22 cellular contexts compared by ENCODE assay signal in genomic region chr9:800561-800960, GRCh38. TPM values are rescaled to one million over a fixed set of nuclear protein-coding genes. Genes with fewer than 3 reads are reported as not detected.
DNase-seq lines count a peak whose midpoint lies in the region; ATAC-seq, FAIRE-seq and TF ChIP-seq lines count a peak whose summit lies in the region.
"Had no signal": no experiment of that assay in that cellular context is flagged by ENCODE, and none has a peak within 500 bp of the region (broad histone marks: within the 10 kb centered on the region; RNA-seq: fewer than 3 reads in every experiment).

No MANE protein-coding gene starts in this region.

- TF ChIP-seq POLR2A in IMR-90 (IDR thresholded peaks at IDR 0.05; ENCODE audit: low read depth, low read length) = no peak
- no peak for TF ChIP-seq POLR2A in GM12891 (IDR thresholded peaks at IDR 0.05; ENCODE audit: low read depth, low read length)

- no peaks in the 10 kb centered on the region for H3K27me3 ChIP-seq in IMR-90 (ENCODE audit: control insufficient read depth, insufficient read depth, low read length)

- dilution Hi-C loops in IMR-90 (cut with HindIII; ENCODE audit: low sequenced_read_pairs, unreplicated experiment) = no loop called here

- in situ Hi-C loops in IMR-90 (cut with MboI; ENCODE audit: low sequenced_read_pairs) = no loop called here

- H4K20me1 ChIP-seq in IMR-90 (ENCODE audit: insufficient read depth, low read length) = no peaks in the 10 kb centered on the region

- H3K23ac ChIP-seq in IMR-90 (ENCODE audit: low read depth, low read length) = peak overlapping the region; percentile 14; the same call in 1 of the 2 replicates

- peak overlapping the region; percentile 85 for H3K4ac ChIP-seq in IMR-90 (ENCODE audit: low read depth, low read length)

- peak overlapping the region; percentile 86 for H2BK5ac ChIP-seq in IMR-90 (ENCODE audit: low read depth, low read length, poor library complexity, severe bottlenecking)

- peak overlapping the region; percentile 98 for H4K91ac ChIP-seq in IMR-90 (ENCODE audit: insufficient read depth, low read depth, low read length)

- H2BK20ac ChIP-seq in IMR-90 (ENCODE audit: low read depth, low read length) = peak overlapping the region; percentile 85

- no peaks in the 10 kb centered on the region for H3K36me3 ChIP-seq in IMR-90 (ENCODE audit: control insufficient read depth, insufficient read depth, low read length)

- intact Hi-C loops in IMR-90 (cut with micrococcal nuclease) = loop anchor here (2.0 kb wide), 1 partner anchor 44 kb away; no protein-coding TSS in a partner anchor

- TF ChIP-seq CTCF in IMR-90 (conservative IDR thresholded peaks at IDR 0.05; ENCODE audit: low read depth, low read length) = no peak

- peaks cover 14% of the 10 kb centered on the region for H3K4me1 ChIP-seq in IMR-90 (ENCODE audit: control insufficient read depth, insufficient read depth, low read length)

- peak overlapping the region; percentile 60 for H3K56ac ChIP-seq in IMR-90 (ENCODE audit: extremely low read depth, insufficient read depth, low read length)

- no peak overlapping the region for H3K4me3 ChIP-seq in IMR-90 (ENCODE audit: insufficient read depth, low read depth, low read length)

- no peak for FAIRE-seq in GM12891 (lab: Jason Lieb, UNC)
- FAIRE-seq: A204.1, GM19239 had no signal

- WGBS in IMR-90 (ENCODE audit: extremely low coverage in 2 of 2, insufficient read length in 1 of 2), 2 experiments = 70% methylated on average over 3 of the region's 4 CpGs; no CpG with 5 or more reads in 1 of the 2 experiments

- H3K9me1 ChIP-seq in IMR-90 (ENCODE audit: insufficient read depth, low read length) = peaks cover 3% of the 10 kb centered on the region

- CTCF ChIA-PET in IMR-90 (lab: Yijun Ruan, JAX) = no interaction called here

- BruUV-seq in IMR-90 (replicated peaks; lab: Mats Ljungman, UMichigan) = no TSS peak

- H2BK15ac ChIP-seq in IMR-90 (ENCODE audit: low read depth, low read length) = peak overlapping the region; percentile 100

- H2AK5ac ChIP-seq in IMR-90 (ENCODE audit: low read depth, low read length) = peak overlapping the region; percentile 95

- peak overlapping the region; percentile 77 for H2AFZ ChIP-seq in IMR-90 (replicated peaks; ENCODE audit: low read length, poor library complexity)

- H3K27ac ChIP-seq in IMR-90 (ENCODE audit: insufficient read depth, low read length) = peak overlapping the region; percentile 96

- H3K9ac ChIP-seq in IMR-90 (ENCODE audit: low read depth, low read length) = no peak overlapping the region

- H3K4me2 ChIP-seq in IMR-90 (ENCODE audit: low read depth, low read length) = no peak overlapping the region

- ATAC-seq in IMR-90 (ENCODE audit: low read depth) = no peak
- ATAC-seq in GM19324 (IDR thresholded peaks at IDR 0.05; ENCODE audit: low FRiP score, unreplicated experiment) = no peak

- peak overlapping the region; percentile 86 for H2AK9ac ChIP-seq in IMR-90 (replicated peaks; ENCODE audit: low read depth, low read length, poor library complexity)

- H3K18ac ChIP-seq in IMR-90 (ENCODE audit: low read depth, low read length) = peak overlapping the region; percentile 85

- peaks cover 4 to 6% of the 10 kb centered on the region in 2 experiments; a peak in 2 of 4 replicates for H3K79me1 ChIP-seq in IMR-90 (ENCODE audit: low read depth in 1 of 2, low read length in 2 of 2)

- H2BK120ac ChIP-seq in IMR-90 (ENCODE audit: low read depth, low read length) = peak overlapping the region; percentile 97

- DNase-seq in A172 (ENCODE audit: low spot score) = peak; percentile 35
- no peak for DNase-seq in IMR-90
- DNase-seq in dermis blood vessel endothelial cell = peak; percentile 65
- peak; percentile 2 to 49 for DNase-seq in lung microvascular endothelial cell (ENCODE audit: low read depth in 2 of 2)
- no peak for DNase-seq in NAMALWA (ENCODE audit: low spot score)
- no peak for DNase-seq in GM12891 (ENCODE audit: insufficient read length, low spot score)
- no peak for DNase-seq in SW480 (ENCODE audit: low spot score)
- DNase-seq: COR-L47; H9; Kasumi-1; NCI-H1417; NCI-H1930; NCI-H2171; NCI-H446; NCI-H69; NK-92 treated with Interleukin-12 subunit alpha and Interleukin-12 subunit beta, amount 100 ng/mL, for 24 hours had no signal

- no peak for TF ChIP-seq RAD21 in IMR-90 (IDR thresholded peaks at IDR 0.05; ENCODE audit: low read length)

- peak overlapping the region; percentile 77 to 99 for H4K8ac ChIP-seq in IMR-90 (ENCODE audit: low read depth in 2 of 2, low read length in 2 of 2)

- H3K14ac ChIP-seq in IMR-90 (replicated peaks; ENCODE audit: low read depth, low read length) = peak overlapping the region; percentile 89

- no peaks in the 10 kb centered on the region for H3K9me3 ChIP-seq in IMR-90 (ENCODE audit: control insufficient read depth, insufficient read depth, low read length)

- POLR2A ChIA-PET in IMR-90 (lab: Charles Lee; ENCODE audit: unreplicated experiment) = no interaction called here

- H4K5ac ChIP-seq in IMR-90 (ENCODE audit: low read depth, low read length) = peak overlapping the region; percentile 72

TF ChIP-seq in IMR-90, 13 proteins besides CTCF, POLR2A, EP300 and RAD21:
- TF ChIP-seq NFE2L2 (IDR thresholded peaks at IDR 0.05; ENCODE audit: low read depth, low read length) = no peak
- no peak for TF ChIP-seq MXI1 (IDR thresholded peaks at IDR 0.05; ENCODE audit: borderline replicate concordance, low read depth, low read length)
- no peak for TF ChIP-seq MAFK (IDR thresholded peaks at IDR 0.05; ENCODE audit: low read depth, low read length)
- no peak for TF ChIP-seq USF2 (IDR thresholded peaks at IDR 0.05; ENCODE audit: low read depth, low read length)

TF ChIP-seq in GM12891, 5 proteins besides CTCF, POLR2A, EP300 and RAD21:
- TF ChIP-seq TAF1 (IDR thresholded peaks at IDR 0.05; ENCODE audit: low read depth, low read length) (no peak), POLR2AphosphoS5 (IDR thresholded peaks at IDR 0.05; ENCODE audit: low read depth, low read length) (no peak), PAX5 (IDR thresholded peaks at IDR 0.05; ENCODE audit: insufficient read depth, low read length, severe bottlenecking) (no peak), POU2F2 (IDR thresholded peaks at IDR 0.05; ENCODE audit: low read depth, low read length) (no peak), SPI1 (IDR thresholded peaks at IDR 0.05; ENCODE audit: low read depth, low read length) (no peak)

RNA-seq across cellular contexts. Expression of gene DMRT1, which starts 40.9 kb away (rescaled TPM):
- 0.46 and 0.78 TPM in 2 replicates for total RNA-seq in A172 (2014; rRNA removed; shearing (Covaris generic))
- total RNA-seq in IMR-90 (2012; rRNA removed) (under 0.01 TPM in 1 of 2 replicates, not detected in the other), dermis blood vessel endothelial cell (not detected in 2 replicates), lung microvascular endothelial cell (not detected in 2 replicates)
- polyA plus RNA-seq in IMR-90 (2012; rRNA removed) = not detected in 2 replicates
- not detected in 2 replicates for polyA plus RNA-seq in IMR-90 (2012; cell fraction: cytosol; rRNA removed)
- not detected in 2 replicates for polyA plus RNA-seq in IMR-90 (2012; cell fraction: nucleus; rRNA removed; ENCODE audit: low replicate concordance)
- 0.08 TPM for polyA plus RNA-seq in GM12891 (2012; ENCODE audit: low read depth, missing spikeins)
- total RNA-seq: H9, OCI-LY7, RPMI7951 had no signal
- polyA plus RNA-seq: IgD-negative memory B cell had no signal

Comparison
In these comparisons a context has a peak if more than half of its experiments do, and no peak if none do; other contexts are left out.
1. DNase-seq: peak in A172 (single experiment), dermis blood vessel endothelial cell (single experiment) and lung microvascular endothelial cell (2 of 2); none in IMR-90 (single experiment), NAMALWA (single experiment), GM12891 (single experiment) and SW480 (single experiment).